In genomic region chr4:71687057-71687456, GRCh38 we compare ENCODE assay signal across 19 cellular contexts.
DNase-seq lines count a peak whose midpoint lies in the region; ATAC-seq and TF ChIP-seq lines count a peak whose summit lies in the region.
"Had no signal": no experiment of that assay in that cellular context is flagged by ENCODE, and none has a peak within 500 bp of the region (broad histone marks: within the 10 kb centered on the region; RNA-seq: fewer than 3 reads in every experiment).

No MANE protein-coding gene starts in this region.

- H3K4me1 Mint-ChIP-seq in osteocyte (ENCODE audit: unreplicated experiment): peaks cover 30% of the 10 kb centered on the region
- no peaks in the 10 kb centered on the region for H3K4me1 Mint-ChIP-seq in CD8-positive, alpha-beta memory T cell
- H3K4me1 Mint-ChIP-seq: CD14-positive monocyte had no signal

- no peaks in the 10 kb centered on the region for H3K79me2 ChIP-seq in KMS-11 (ENCODE audit: insufficient read depth, low read depth)

- DNase-seq in astrocyte of the cerebellum (ENCODE audit: low read depth) (peak; percentile 13), osteocyte (ENCODE audit: extremely low spot score, unreplicated experiment) (no peak), OCI-M2 (lab: John Stamatoyannopoulos, UW; ENCODE audit: unreplicated experiment) (no peak)
- DNase-seq in CD8-positive, alpha-beta memory T cell: no peak
- DNase-seq: AML-193; BE2C; Calu3; CD4-positive, alpha-beta T cell; COR-L47; DMS53; DMS79 treated with DMSO at 0.1 percent for 48 hours; GF-D8; GM23248; H9 had no signal

- no peaks in the 10 kb centered on the region for H3K9me3 ChIP-seq in CD8-positive, alpha-beta memory T cell (ENCODE audit: low read length)
- H3K9me3 ChIP-seq: BE2C; BLaER1 treated with 17β-estradiol and CSF1 and Interleukin-3, amounts not matched to agents 10 nM and 100 nM had no signal

- no peaks in the 10 kb centered on the region for H3K36me3 Mint-ChIP-seq in osteocyte (ENCODE audit: unreplicated experiment)
- H3K36me3 Mint-ChIP-seq in CD8-positive, alpha-beta memory T cell: peaks cover 0 to 4% (median 0%) of the 10 kb centered on the region in 3 donors
- H3K36me3 Mint-ChIP-seq: CD14-positive monocyte had no signal

- H3K9me3 Mint-ChIP-seq in osteocyte (ENCODE audit: unreplicated experiment): no peaks in the 10 kb centered on the region
- no peaks in the 10 kb centered on the region for H3K9me3 Mint-ChIP-seq in CD8-positive, alpha-beta memory T cell
- H3K9me3 Mint-ChIP-seq: CD4-positive, alpha-beta T cell; H9 had no signal

- CTCF ChIA-PET in CD8-positive, alpha-beta memory T cell (lab: Charles Lee): no interaction called here

- TF ChIP-seq CTCF in KMS-11 (conservative IDR thresholded peaks at IDR 0.05; ENCODE audit: low read depth, low read length) (no peak), astrocyte of the cerebellum (IDR thresholded peaks at IDR 0.05; ENCODE audit: low read depth, low read length, missing control alignments) (no peak), osteocyte (IDR thresholded peaks at IDR 0.05) (no peak)

- POLR2A ChIA-PET in CD8-positive, alpha-beta memory T cell (lab: Charles Lee): no interaction called here

- H3K4me3 ChIP-seq in KMS-11 (IDR thresholded peaks at IDR 0.05; ENCODE audit: insufficient read depth, low read depth, low read length) (no peak overlapping the region), astrocyte of the cerebellum (ENCODE audit: low read depth, low read length) (no peak overlapping the region)
- H3K4me3 ChIP-seq in CD8-positive, alpha-beta memory T cell (ENCODE audit: low read length): no peak overlapping the region
- H3K4me3 ChIP-seq: BLaER1 treated with 17β-estradiol and CSF1 and Interleukin-3, amounts not matched to agents 10 nM and 100 nM; GM23248 had no signal

- H3K27me3 Mint-ChIP-seq in osteocyte (ENCODE audit: unreplicated experiment): peaks cover 7% of the 10 kb centered on the region
- peaks cover 10 to 28% of the 10 kb centered on the region in 2 donors for H3K27me3 Mint-ChIP-seq in CD8-positive, alpha-beta memory T cell

- no peak overlapping the region for H3K9ac ChIP-seq in KMS-11
- H3K9ac ChIP-seq: BLaER1 treated with 17β-estradiol and CSF1 and Interleukin-3, amounts not matched to agents 10 nM and 100 nM; GM23248 had no signal

- H4K20me1 ChIP-seq in KMS-11 (ENCODE audit: insufficient read depth): no peaks in the 10 kb centered on the region
- H4K20me1 ChIP-seq: BLaER1 treated with 17β-estradiol and CSF1 and Interleukin-3, amounts not matched to agents 10 nM and 100 nM had no signal

- in situ Hi-C loops in astrocyte of the cerebellum (cut with HindIII; ENCODE audit: low sequenced_read_pairs): no loop called here

- peak overlapping the region; percentile 21 for H3K4me2 ChIP-seq in KMS-11
- H3K4me2 ChIP-seq: BLaER1 treated with 17β-estradiol and CSF1 and Interleukin-3, amounts not matched to agents 10 nM and 100 nM had no signal

- ATAC-seq in GM18520 (IDR thresholded peaks at IDR 0.05; ENCODE audit: unreplicated experiment): no peak
- ATAC-seq: HCT116 had no signal

- H3K27ac ChIP-seq in KMS-11: peak overlapping the region; percentile 37; the same call in 1 of the 2 replicates
- no peak overlapping the region for H3K27ac ChIP-seq in CD8-positive, alpha-beta memory T cell (ENCODE audit: low read depth, low read length)
- H3K27ac ChIP-seq: BLaER1 treated with 17β-estradiol and CSF1 and Interleukin-3, amounts not matched to agents 10 nM and 100 nM; GM23248 had no signal

- peaks cover 22% of the 10 kb centered on the region for H3K4me1 ChIP-seq in KMS-11 (ENCODE audit: low read depth, poor library complexity, severe bottlenecking)
- H3K4me1 ChIP-seq in CD8-positive, alpha-beta memory T cell (ENCODE audit: insufficient read depth, low read length): no peaks in the 10 kb centered on the region
- H3K4me1 ChIP-seq: BE2C; BLaER1 treated with 17β-estradiol and CSF1 and Interleukin-3, amounts not matched to agents 10 nM and 100 nM had no signal

- peak overlapping the region; percentile 36 for H3K27ac Mint-ChIP-seq in osteocyte (ENCODE audit: unreplicated experiment)
- H3K27ac Mint-ChIP-seq in CD8-positive, alpha-beta memory T cell: no peak overlapping the region
- H3K27ac Mint-ChIP-seq: CD14-positive monocyte; CD4-positive, alpha-beta T cell; H9 had no signal

- H2AFZ ChIP-seq in KMS-11 (ENCODE audit: low read depth): peak overlapping the region; percentile 1; the same call in 1 of the 2 replicates
- H2AFZ ChIP-seq: GM23248 had no signal

- H3K27me3 ChIP-seq in KMS-11 (ENCODE audit: insufficient read depth, low read depth): no peaks in the 10 kb centered on the region
- no peaks in the 10 kb centered on the region for H3K27me3 ChIP-seq in CD8-positive, alpha-beta memory T cell (ENCODE audit: insufficient read depth, low read length, poor library complexity, severe bottlenecking)
- H3K27me3 ChIP-seq: BE2C; BLaER1 treated with 17β-estradiol and CSF1 and Interleukin-3, amounts not matched to agents 10 nM and 100 nM had no signal

- H3K36me3 ChIP-seq in KMS-11 (ENCODE audit: insufficient read depth): no peaks in the 10 kb centered on the region
- no peaks in the 10 kb centered on the region for H3K36me3 ChIP-seq in CD8-positive, alpha-beta memory T cell (ENCODE audit: insufficient read depth, low read length)
- H3K36me3 ChIP-seq: BE2C; BLaER1 treated with 17β-estradiol and CSF1 and Interleukin-3, amounts not matched to agents 10 nM and 100 nM had no signal

- H3K4me3 Mint-ChIP-seq in osteocyte (ENCODE audit: unreplicated experiment): no peak overlapping the region
- H3K4me3 Mint-ChIP-seq in CD8-positive, alpha-beta memory T cell: no peak overlapping the region
- H3K4me3 Mint-ChIP-seq: CD14-positive monocyte; CD4-positive, alpha-beta T cell; H9 had no signal
